Comparison of ENCODE assay signal across 1 cellular context in genomic region chr16:57763290-57764005, GRCh38.
TF ChIP-seq lines count a peak whose summit lies in the region.

No MANE protein-coding gene starts in this region.

TF ChIP-seq in HepG2, 621 proteins besides CTCF, POLR2A, EP300 and RAD21:
- 0 out of 2 replicates have a peak, but pooled peaks have one; percentile 66 for TF ChIP-seq EED (CRISPR knock-in tag; IDR thresholded peaks at IDR 0.05)
- no peak for TF ChIP-seq NFKBIZ (CRISPR knock-in tag; IDR thresholded peaks at IDR 0.05)
- TF ChIP-seq USF2 (IDR thresholded peaks at IDR 0.05; ENCODE audit: low read depth, low read length): no peak
- TF ChIP-seq USF2 (CRISPR knock-in tag; IDR thresholded peaks at IDR 0.05; ENCODE audit: borderline replicate concordance): no peak
- TF ChIP-seq ZNF709 (CRISPR knock-in tag; IDR thresholded peaks at IDR 0.05): 0 out of 2 replicates have a peak, but pooled peaks have one; percentile 2
- TF ChIP-seq SP1 (IDR thresholded peaks at IDR 0.05): no peak
- TF ChIP-seq SP1 (CRISPR knock-in tag; IDR thresholded peaks at IDR 0.05): no peak
- no peak for TF ChIP-seq SIX4 (CRISPR knock-in tag; IDR thresholded peaks at IDR 0.05)
- no peak for TF ChIP-seq CEBPZ (IDR thresholded peaks at IDR 0.05; ENCODE audit: low read length)
- no peak for TF ChIP-seq XRCC5 (optimal IDR thresholded peaks at IDR 0.05; ENCODE audit: low read length)
- no peak for TF ChIP-seq RNF2 (conservative IDR thresholded peaks at IDR 0.05; ENCODE audit: low read depth)
- no peak for TF ChIP-seq NFYC (CRISPR knock-in tag; IDR thresholded peaks at IDR 0.05)
- TF ChIP-seq ZSCAN20 (CRISPR knock-in tag; IDR thresholded peaks at IDR 0.05; ENCODE audit: borderline replicate concordance): no peak
- no peak for TF ChIP-seq GPN1 (CRISPR knock-in tag; IDR thresholded peaks at IDR 0.05; ENCODE audit: borderline replicate concordance)
- no peak for TF ChIP-seq FOXA1 (IDR thresholded peaks at IDR 0.05)
- TF ChIP-seq FOXA1 (CRISPR knock-in tag; IDR thresholded peaks at IDR 0.05): no peak
- peak; percentile 34 for TF ChIP-seq AGO2 (optimal IDR thresholded peaks at IDR 0.05; ENCODE audit: low read depth, low read length)
- no peak for TF ChIP-seq KLF9 (CRISPR knock-in tag; IDR thresholded peaks at IDR 0.05; ENCODE audit: low read depth)
- TF ChIP-seq PHB2 (IDR thresholded peaks at IDR 0.05; ENCODE audit: partially characterized antibody): no peak
- TF ChIP-seq ISL2 (CRISPR knock-in tag; IDR thresholded peaks at IDR 0.05): no peak
- TF ChIP-seq ZNF891 (CRISPR knock-in tag; IDR thresholded peaks at IDR 0.05): no peak
- TF ChIP-seq ZNF460 (CRISPR knock-in tag; IDR thresholded peaks at IDR 0.05; ENCODE audit: borderline replicate concordance): no peak
- TF ChIP-seq ZNF263 (CRISPR knock-in tag; IDR thresholded peaks at IDR 0.05): no peak
- TF ChIP-seq HIC2 (CRISPR knock-in tag; IDR thresholded peaks at IDR 0.05; ENCODE audit: low read depth): no peak
- TF ChIP-seq ZNF234 (CRISPR knock-in tag; conservative IDR thresholded peaks at IDR 0.05): no peak
- TF ChIP-seq SIN3A (IDR thresholded peaks at IDR 0.05; ENCODE audit: borderline replicate concordance, low read depth, low read length): no peak
- TF ChIP-seq CC2D1A (CRISPR knock-in tag; IDR thresholded peaks at IDR 0.05): no peak
- no peak for TF ChIP-seq MED8 (CRISPR knock-in tag; IDR thresholded peaks at IDR 0.05; ENCODE audit: insufficient replicate concordance)
- TF ChIP-seq MAZ (IDR thresholded peaks at IDR 0.05; ENCODE audit: borderline replicate concordance, low read depth, low read length): no peak
- 0 out of 2 replicates have a peak, but pooled peaks have one; percentile 31 for TF ChIP-seq MAZ (CRISPR knock-in tag; IDR thresholded peaks at IDR 0.05; ENCODE audit: low read depth)
